ENCODE assay signal across 8 cellular contexts in the genomic region with DNA sequence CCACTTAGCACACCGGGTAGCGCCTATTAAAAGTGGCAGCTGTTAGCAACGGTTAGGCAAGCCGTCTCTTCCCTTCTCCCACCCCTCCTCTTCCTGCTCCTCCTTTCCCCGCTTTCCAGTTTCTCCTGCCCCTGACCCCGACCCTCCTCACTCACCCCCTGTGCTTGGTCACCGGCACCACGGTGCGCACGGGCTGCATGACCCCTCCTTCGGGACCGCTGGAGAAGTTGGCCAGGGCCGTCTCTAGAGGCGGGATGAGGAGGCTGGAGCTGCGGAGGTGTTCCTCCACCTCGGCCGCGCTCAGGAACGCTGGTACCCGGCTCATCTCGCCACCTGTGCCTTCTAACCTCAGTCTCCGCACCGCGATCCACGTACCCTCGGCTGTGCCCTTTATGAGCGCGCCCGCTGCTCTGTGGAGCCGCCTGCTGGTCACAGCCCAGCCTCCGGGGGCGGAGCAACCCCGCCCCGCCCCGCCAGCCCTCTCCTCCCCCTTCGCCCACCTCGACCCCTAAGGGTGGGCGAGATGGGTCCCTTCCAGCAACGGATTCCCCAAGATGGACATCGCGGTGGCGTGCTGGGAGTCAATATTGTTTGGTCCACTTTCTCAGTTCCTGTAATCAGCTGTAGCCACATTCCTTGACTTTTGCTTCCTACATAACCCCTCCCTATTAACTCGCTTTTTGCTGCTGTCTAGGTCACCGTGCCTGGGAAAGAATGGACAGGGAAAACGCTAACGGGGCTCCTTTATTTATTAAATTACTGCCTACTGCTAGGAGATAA. TPM values are rescaled to one million over a fixed set of nuclear protein-coding genes. Genes with fewer than 3 reads are reported as not detected.
DNase-seq lines count a peak whose midpoint lies in the region; TF ChIP-seq lines count a peak whose summit lies in the region.

A gene (minus strand): TSS at position 364 of the 780 bp plus-strand sequence. CDS start 39 bp downstream, at position 325.

- peak within 1 kb of the TSS; percentile 23 for H3K4me3 ChIP-seq in HFF-Myc (replicated peaks; ENCODE audit: low read depth, low read length)
- peak within 1 kb of the TSS; percentile 19 for H3K4me3 ChIP-seq in ovary

- WGBS in ovary, 3 donors = 1% methylated on average over 46 of the region's 46 CpGs

- H3K9me3 Mint-ChIP-seq in activated T-helper 1 cell treated with anti-CD3 and anti-CD28 coated beads, Interleukin-12 subunit alpha, Interleukin-12 subunit beta, Interleukin-2, Interleukin-4 antibody, amounts not matched to agents 30 ng/mL and 10 ng/mL and 1 ng/mL, durations not matched to agents 14 hours and 24 hours and 36 hours = no peaks in the 10 kb centered on the region

- no peak within 1 kb of the TSS for H3K4me3 Mint-ChIP-seq in activated T-helper 1 cell treated with anti-CD3 and anti-CD28 coated beads, Interleukin-12 subunit alpha, Interleukin-12 subunit beta, Interleukin-2, Interleukin-4 antibody, amounts not matched to agents 30 ng/mL and 10 ng/mL and 1 ng/mL, durations not matched to agents 14 hours and 24 hours and 36 hours

- H3K36me3 Mint-ChIP-seq in activated T-helper 1 cell treated with anti-CD3 and anti-CD28 coated beads, Interleukin-12 subunit alpha, Interleukin-12 subunit beta, Interleukin-2, Interleukin-4 antibody, amounts not matched to agents 30 ng/mL and 10 ng/mL and 1 ng/mL, durations not matched to agents 14 hours and 24 hours and 36 hours (ENCODE audit: low read depth) = no peaks in the 10 kb centered on the region

- H3K27me3 Mint-ChIP-seq in activated T-helper 1 cell treated with anti-CD3 and anti-CD28 coated beads, Interleukin-12 subunit alpha, Interleukin-12 subunit beta, Interleukin-2, Interleukin-4 antibody, amounts not matched to agents 30 ng/mL and 10 ng/mL and 1 ng/mL, durations not matched to agents 14 hours and 24 hours and 36 hours (ENCODE audit: insufficient read depth) = peaks cover 56% of the 10 kb centered on the region

- peaks cover 3% of the 10 kb centered on the region for H3K4me1 ChIP-seq in ovary (ENCODE audit: insufficient read depth)

- TF ChIP-seq EP300 in ovary (IDR thresholded peaks at IDR 0.05) = no peak

- intact Hi-C loops in activated T-helper 1 cell treated with anti-CD3 and anti-CD28 coated beads, Interleukin-12 subunit alpha, Interleukin-12 subunit beta, Interleukin-2, Interleukin-4 antibody, amounts not matched to agents 30 ng/mL and 10 ng/mL and 1 ng/mL, durations not matched to agents 14 hours and 24 hours and 36 hours (cut with micrococcal nuclease) = loop anchor here (1.0 to 2.0 kb wide), 2 partner anchors 23 to 90 kb away; no protein-coding TSS in a partner anchor
- intact Hi-C loops in head of caudate nucleus (cut with DNase I) (loop anchor here (10.0 kb wide), 1 partner anchor 47 kb away; no protein-coding TSS in a partner anchor), ovary (cut with DNase I) (loop anchor here in 1 of 4 donors (10.0 kb wide), 1 partner anchor 123 kb away; a partner anchor contains a TSS)

- H3K4me1 Mint-ChIP-seq in activated T-helper 1 cell treated with anti-CD3 and anti-CD28 coated beads, Interleukin-12 subunit alpha, Interleukin-12 subunit beta, Interleukin-2, Interleukin-4 antibody, amounts not matched to agents 30 ng/mL and 10 ng/mL and 1 ng/mL, durations not matched to agents 14 hours and 24 hours and 36 hours (ENCODE audit: low read depth) = no peaks in the 10 kb centered on the region

- TF ChIP-seq POLR2A in ovary (IDR thresholded peaks at IDR 0.05) = no peak

- H3K27ac ChIP-seq in ovary = no peak within 1 kb of the TSS

- no peaks in the 10 kb centered on the region for H3K36me3 ChIP-seq in ovary

- H3K27ac Mint-ChIP-seq in activated T-helper 1 cell treated with anti-CD3 and anti-CD28 coated beads, Interleukin-12 subunit alpha, Interleukin-12 subunit beta, Interleukin-2, Interleukin-4 antibody, amounts not matched to agents 30 ng/mL and 10 ng/mL and 1 ng/mL, durations not matched to agents 14 hours and 24 hours and 36 hours = no peak within 1 kb of the TSS

- H3K9me3 ChIP-seq in ovary = no peaks in the 10 kb centered on the region

- TF ChIP-seq CTCF in HFF-Myc (IDR thresholded peaks at IDR 0.05; ENCODE audit: low read depth, low read length, missing control alignments) (peak; percentile 82), ovary (IDR thresholded peaks at IDR 0.05) (peak; percentile 25 to 59 (median 47))

- DNase-seq in DMS53 (lab: John Stamatoyannopoulos, UW) = peak; percentile 89
- no peak for DNase-seq in HFF-Myc (ENCODE audit: extremely low read depth, low read depth)
- peak; percentile 64 to 92 for DNase-seq in NCI-H526 (lab: John Stamatoyannopoulos, UW)
- peak; percentile 26 for DNase-seq in activated T-helper 1 cell treated with anti-CD3 and anti-CD28 coated beads, Interleukin-12 subunit alpha, Interleukin-12 subunit beta, Interleukin-2, Interleukin-4 antibody, amounts not matched to agents 30 ng/mL and 10 ng/mL and 1 ng/mL, durations not matched to agents 14 hours and 24 hours and 36 hours (ENCODE audit: low spot score)
- peak in 41 of 42 donors; percentile 41 to 86 (median 71) for DNase-seq in head of caudate nucleus
- peak; percentile 27 to 72 (median 60) for DNase-seq in ovary
- no peak for DNase-seq in NCI-H446 treated with DMSO at 0.1 percent for 48 hours (lab: John Stamatoyannopoulos, UW)
- no peak for DNase-seq in hippocampal formation (lab: John Stamatoyannopoulos, UW)

- H3K27me3 ChIP-seq in ovary = no peaks in the 10 kb centered on the region

RNA-seq across cellular contexts. Expression of the gene that starts here (rescaled TPM):
- total RNA-seq in activated T-helper 1 cell treated with anti-CD3 and anti-CD28 coated beads, Interleukin-12 subunit alpha, Interleukin-12 subunit beta, Interleukin-2, Interleukin-4 antibody, amounts not matched to agents 30 ng/mL and 10 ng/mL and 1 ng/mL, durations not matched to agents 14 hours and 24 hours and 36 hours = not detected in 2 replicates
- total RNA-seq in ovary = 1 to 10 TPM in 2 of 7 donors, under 1 TPM in 2, not detected in 3; 0.28 to 6.0 (median 0.90) TPM
- polyA plus RNA-seq in ovary = under 1 TPM; 0.22 to 0.47 TPM

Comparison
In these comparisons a context has a peak if more than half of its experiments do, and no peak if none do; other contexts are left out.
1. Peak in DNase-seq in activated T-helper 1 cell treated with anti-CD3 and anti-CD28 coated beads, Interleukin-12 subunit alpha, Interleukin-12 subunit beta, Interleukin-2, Interleukin-4 antibody, amounts not matched to agents 30 ng/mL and 10 ng/mL and 1 ng/mL, durations not matched to agents 14 hours and 24 hours and 36 hours; RNA of the gene not detected or under 1 TPM.
2. DNase-seq: peak in DMS53 (single experiment), NCI-H526 (2 of 2), head of caudate nucleus (41 of 42) and ovary (5 of 5); none in HFF-Myc (single experiment), NCI-H446 treated with DMSO at 0.1 percent for 48 hours (single experiment) and hippocampal formation (0 of 2).